In genomic region chr16:67397451-67397801, GRCh38 we compare ENCODE assay signal across 17 cellular contexts. TPM values are rescaled to one million over a fixed set of nuclear protein-coding genes. Genes with fewer than 3 reads are reported as not detected.
DNase-seq lines count a peak whose midpoint lies in the region; ATAC-seq and TF ChIP-seq lines count a peak whose summit lies in the region.
"Had no signal": no experiment of that assay in that cellular context is flagged by ENCODE, and none has a peak within 500 bp of the region (broad histone marks: within the 10 kb centered on the region; RNA-seq: fewer than 3 reads in every experiment).

No MANE protein-coding gene starts in this region.

- H2AFZ ChIP-seq in PC-3 (ENCODE audit: low read length), result no peak overlapping the region

- BruUV-seq in PC-3 (replicated peaks; lab: Mats Ljungman, UMichigan), result no TSS peak

- H3K4me1 ChIP-seq in spleen (peaks cover 31 to 71% (median 53%) of the 10 kb centered on the region in 6 donors), prostate gland (replicated peaks) (peaks cover 14% of the 10 kb centered on the region), PC-3 (ENCODE audit: insufficient read depth, low read length) (peaks cover 5% of the 10 kb centered on the region; the same call in 1 of the 2 replicates)

- H3K36me3 ChIP-seq in spleen (no peaks in the 10 kb centered on the region), prostate gland (no peaks in the 10 kb centered on the region), PC-3 (ENCODE audit: low read depth, low read length) (no peaks in the 10 kb centered on the region)
- H3K36me3 ChIP-seq: adrenal gland, tibial nerve had no signal

- CTCF ChIA-PET in RWPE1 (lab: Yijun Ruan, JAX), result no interaction called here
- CTCF ChIA-PET in PC-3 (lab: Charles Lee), result no interaction called here

- no peak for TF ChIP-seq POLR2A in spleen (IDR thresholded peaks at IDR 0.05)
- no peak for TF ChIP-seq POLR2A in prostate gland (IDR thresholded peaks at IDR 0.05)

- DNase-seq in RWPE1 (ENCODE audit: low spot score), result no peak
- peak; percentile 66 for DNase-seq in Right ventricle myocardium inferior (ENCODE audit: missing footprints)
- peak; percentile 45 for DNase-seq in myocyte (ENCODE audit: low read depth)
- peak; percentile 47 for DNase-seq in spleen
- no peak for DNase-seq in stimulated activated CD4-positive, alpha-beta T cell treated with anti-CD3 and anti-CD28 coated beads, Interleukin-2, amount 100 ng/mL, for 24 hours
- DNase-seq in NCI-H69 (lab: John Stamatoyannopoulos, UW), result no peak
- DNase-seq in prostate gland (ENCODE audit: low spot score), result no peak
- no peak for DNase-seq in PC-3
- DNase-seq: activated CD4-positive, alpha-beta T cell treated with anti-CD3 and anti-CD28 coated beads, Interleukin-2, amount 10 ng/mL, durations not matched to agents 7 days and 5 days; activated T-cell treated with anti-CD3 and anti-CD28 coated beads, Interleukin-2, amount 50 U/mL, for 48 hours; adrenal gland; erythroblast; GF-D8; NCI-H1105 treated with DMSO at 0.1 percent for 48 hours; stimulated activated CD8-positive, alpha-beta memory T cell treated with anti-CD3 and anti-CD28 coated beads, Interleukin-4, amount 100 ng/mL, for 48 hours had no signal

- POLR2A ChIA-PET in RWPE1 (lab: Yijun Ruan, JAX; ENCODE audit: low non-redundant PET), result no interaction called here
- POLR2A ChIA-PET in PC-3 (lab: Charles Lee; ENCODE audit: unreplicated experiment), result no interaction called here

- 66 to 82% (median 74%) methylated on average over 8 of the region's 8 CpGs for WGBS in spleen, 5 donors
- WGBS in prostate gland, result 53% methylated on average over 7 of the region's 8 CpGs

- no peaks in the 10 kb centered on the region for H3K9me2 ChIP-seq in PC-3 (replicated peaks; ENCODE audit: low read length)

- H3K9me3 ChIP-seq in spleen (no peaks in the 10 kb centered on the region), prostate gland (no peaks in the 10 kb centered on the region), PC-3 (ENCODE audit: low read length) (no peaks in the 10 kb centered on the region)
- H3K9me3 ChIP-seq: adrenal gland, tibial nerve had no signal

- H3K27ac ChIP-seq in RWPE1 (peak overlapping the region; percentile 72), spleen (peak overlapping the region in 2 of 8 donors; percentile 40 to 56), prostate gland (no peak overlapping the region), PC-3 (ENCODE audit: low read length) (no peak overlapping the region)

- no peaks in the 10 kb centered on the region for H4K20me1 ChIP-seq in PC-3 (ENCODE audit: low read length)

- no peaks in the 10 kb centered on the region for H3K79me2 ChIP-seq in PC-3 (ENCODE audit: low read length)

- no peaks in the 10 kb centered on the region for H3F3A ChIP-seq in PC-3 (ENCODE audit: low read length, unreplicated experiment)

- TF ChIP-seq CTCF in RWPE1 (conservative IDR thresholded peaks at IDR 0.05; ENCODE audit: low read depth) (no peak), spleen (IDR thresholded peaks at IDR 0.05 in 8 of 11, conservative IDR thresholded peaks at IDR 0.05 in 3 of 11) (no peak), prostate gland (IDR thresholded peaks at IDR 0.05) (no peak), PC-3 (conservative IDR thresholded peaks at IDR 0.05; ENCODE audit: low read depth, low read length) (no peak)

- H3K9ac ChIP-seq in PC-3 (ENCODE audit: low read length), result no peak overlapping the region

- H3K4me3 ChIP-seq in spleen, result no peak overlapping the region
- no peak overlapping the region for H3K4me3 ChIP-seq in prostate gland
- H3K4me3 ChIP-seq in PC-3 (ENCODE audit: low read length), result no peak overlapping the region
- H3K4me3 ChIP-seq: adrenal gland, coronary artery, tibial nerve had no signal

- intact Hi-C loops in Right ventricle myocardium inferior (cut with DNase I) (loop anchor here (5.0 to 10.0 kb wide), 2 partner anchors 135 to 453 kb away; no protein-coding TSS in a partner anchor), spleen (cut with DNase I; ENCODE audit: low total_unique reads) (no loop called here), prostate gland (cut with DNase I) (loop anchor here (5.0 to 10.0 kb wide), 2 partner anchors 113 to 140 kb away; no protein-coding TSS in a partner anchor), PC-3 (cut with micrococcal nuclease) (loop anchor here (10.0 kb wide), 1 partner anchor 53 kb away; no protein-coding TSS in a partner anchor)

- H3K4me2 ChIP-seq in PC-3 (ENCODE audit: low read length), result no peak overlapping the region

- H3K27me3 ChIP-seq in spleen (replicated peaks in 1 of 7) (peaks cover 0 to 56% (median 19%) of the 10 kb centered on the region in 7 donors), prostate gland (replicated peaks; ENCODE audit: insufficient read depth) (no peaks in the 10 kb centered on the region), PC-3 (ENCODE audit: low read length) (no peaks in the 10 kb centered on the region)
- H3K27me3 ChIP-seq: tibial nerve had no signal

- ATAC-seq in Right ventricle myocardium inferior, result peak; percentile 17
- ATAC-seq in PC-3, result no peak

RNA-seq across cellular contexts. Expression of gene TPPP3, which starts 4.1 kb away (rescaled TPM):
- total RNA-seq in Right ventricle myocardium inferior, result 9.5 TPM
- 30.0 and 67.0 TPM in 2 replicates for total RNA-seq in myocyte
- polyA plus RNA-seq in myocyte (2012), result 94.4 TPM
- total RNA-seq in spleen, result 10 to 100 TPM in 3 of 7 donors, 1 to 10 TPM in 4; 2.5 to 13.9 (median 9.9) TPM
- polyA plus RNA-seq in spleen, result 10 to 100 TPM in 1 of 3 donors, 1 to 10 TPM in 2; 5.6 to 11.4 (median 7.2) TPM
- 1 to 10 TPM; 3.4 to 10.0 TPM for total RNA-seq in prostate gland
- total RNA-seq in PC-3 (2014; rRNA removed), result not detected in 2 replicates
- total RNA-seq: activated CD4-positive, alpha-beta T cell treated with anti-CD3 and anti-CD28 coated beads, Interleukin-2, amount 10 ng/mL, durations not matched to agents 7 days and 5 days had no signal

RNA-seq across cellular contexts. Expression of gene ZDHHC1, which starts 18.9 kb away (rescaled TPM):
- total RNA-seq in Right ventricle myocardium inferior, result 2.9 TPM
- total RNA-seq in myocyte, result 12.8 and 19.2 TPM in 2 replicates
- polyA plus RNA-seq in myocyte (2012), result 15.1 TPM
- 10 to 100 TPM in 6 of 7 donors, 1 to 10 TPM in 1; 9.5 to 31.2 (median 20.6) TPM for total RNA-seq in spleen
- polyA plus RNA-seq in spleen, result 1 to 10 TPM; 2.1 to 6.0 (median 2.3) TPM
- total RNA-seq in prostate gland, result 10 to 100 TPM; 20.3 to 69.8 TPM
- total RNA-seq in PC-3 (2014; rRNA removed), result 4.8 and 5.1 TPM in 2 replicates

RNA-seq across cellular contexts. Expression of gene HSD11B2, which starts 33.5 kb away (rescaled TPM):
- 0.81 TPM for total RNA-seq in Right ventricle myocardium inferior
- total RNA-seq in myocyte, result 6.1 and 31.3 TPM in 2 replicates
- 5.9 TPM for polyA plus RNA-seq in myocyte (2012)
- 10 to 100 TPM in 1 of 7 donors, 1 to 10 TPM in 5, under 1 TPM in 1; 0.85 to 18.3 (median 4.7) TPM for total RNA-seq in spleen
- polyA plus RNA-seq in spleen, result 1 to 10 TPM; 1.7 to 4.1 (median 2.8) TPM
- total RNA-seq in prostate gland, result 10 to 100 TPM; 11.4 to 35.6 TPM
- 2.4 and 8.3 TPM in 2 replicates for total RNA-seq in PC-3 (2014; rRNA removed)
- total RNA-seq: activated CD4-positive, alpha-beta T cell treated with anti-CD3 and anti-CD28 coated beads, Interleukin-2, amount 10 ng/mL, durations not matched to agents 7 days and 5 days had no signal

Comparison
In these comparisons a context has a peak if more than half of its experiments do, and no peak if none do; other contexts are left out.
1. DNase-seq: peak in Right ventricle myocardium inferior (single experiment), myocyte (single experiment) and spleen (single experiment); none in RWPE1 (single experiment), stimulated activated CD4-positive, alpha-beta T cell treated with anti-CD3 and anti-CD28 coated beads, Interleukin-2, amount 100 ng/mL, for 24 hours (0 of 2), NCI-H69 (single experiment), prostate gland (single experiment) and PC-3 (single experiment).